In genomic region chr1:6476483-6476882, GRCh38 we compare ENCODE assay signal across 14 cellular contexts. TPM values are rescaled to one million over a fixed set of nuclear protein-coding genes. Genes with fewer than 3 reads are reported as not detected.
"Had no signal": no experiment of that assay in that cellular context is flagged by ENCODE, and none has a peak within 500 bp of the region (broad histone marks: within the 10 kb centered on the region; RNA-seq: fewer than 3 reads in every experiment).

No MANE protein-coding gene starts in this region.

- H3K36me3 Mint-ChIP-seq: activated naive CD4-positive, alpha-beta T cell treated with anti-CD3 and anti-CD28 coated beads, Interleukin-2, amount 50 U/mL, for 72 hours had no signal

- H3K27ac ChIP-seq: parathyroid adenoma, WERI-Rb-1 had no signal

- DNase-seq: activated CD4-positive, alpha-beta T cell treated with anti-CD3 and anti-CD28 coated beads, Interleukin-2, amount 50 U/mL, for 4 hours; activated gamma-delta T cell; cerebellar nuclear complex; effector CD4-positive, alpha-beta T cell; stimulated activated CD4-positive, alpha-beta T cell treated with anti-CD3 and anti-CD28 coated beads, Interleukin-12 subunit alpha, Interleukin-12 subunit beta, amount 100 ng/mL, for 4 hours; stimulated activated CD4-positive, alpha-beta T cell treated with anti-CD3 and anti-CD28 coated beads, Interleukin-1b, Interleukin-23, amount 100 ng/mL, for 48 hours; stimulated activated CD8-positive, alpha-beta memory T cell treated with anti-CD3 and anti-CD28 coated beads, Interleukin-4, amount 100 ng/mL, for 48 hours; stimulated activated naive CD4-positive, alpha-beta T cell; T-helper 2 cell; WERI-Rb-1 had no signal

- H3K4me3 Mint-ChIP-seq: nephron had no signal

- H3K27ac Mint-ChIP-seq: activated naive CD4-positive, alpha-beta T cell treated with anti-CD3 and anti-CD28 coated beads, Interleukin-2, amount 50 U/mL, for 72 hours had no signal

- H3K9me3 Mint-ChIP-seq: activated naive CD4-positive, alpha-beta T cell treated with anti-CD3 and anti-CD28 coated beads, Interleukin-2, amount 50 U/mL, for 72 hours; nephron had no signal

RNA-seq across cellular contexts. Expression of gene ESPN, which starts 51.9 kb away (rescaled TPM):
- total RNA-seq: fibroblast of villous mesenchyme had no signal
